Comparison of ENCODE assay signal across 23 cellular contexts in the genomic region with DNA sequence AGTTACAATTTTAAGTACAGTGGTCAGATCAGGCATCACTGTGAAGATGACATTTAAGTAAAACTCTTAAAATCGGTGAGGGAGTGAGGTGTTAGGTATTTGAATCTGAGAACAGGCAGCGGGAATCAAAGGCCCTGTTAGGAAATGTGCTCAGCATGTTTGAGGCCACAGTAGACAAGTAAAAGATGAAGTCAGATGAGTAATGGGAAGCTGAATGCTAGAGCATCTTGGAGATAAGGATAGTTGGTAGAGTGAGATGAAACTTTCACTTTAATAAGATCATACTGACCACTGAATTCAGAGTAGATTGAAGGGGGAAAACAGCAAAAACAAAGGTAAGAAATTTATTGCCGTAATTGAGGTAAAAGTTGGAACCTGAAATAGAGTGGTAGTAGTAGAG.
"Had no signal": no experiment of that assay in that cellular context is flagged by ENCODE, and none has a peak within 500 bp of the region (broad histone marks: within the 10 kb centered on the region; RNA-seq: fewer than 3 reads in every experiment).

No MANE protein-coding gene starts in this region.

- H3K9me3 Mint-ChIP-seq: effector memory CD8-positive, alpha-beta T cell had no signal

- H3K4me3 ChIP-seq: body of pancreas, hepatocyte, prostate gland, skin epidermis, transverse colon, vagina had no signal

- H3K27me3 ChIP-seq: body of pancreas, hepatocyte, transverse colon, vagina had no signal

- H2AFZ ChIP-seq: hepatocyte had no signal

- H3K27ac ChIP-seq: body of pancreas, epithelial cell of prostate, hepatocyte, prostate gland, skin epidermis, transverse colon, vagina had no signal

- H3K79me2 ChIP-seq: hepatocyte had no signal

- H3K27ac Mint-ChIP-seq: activated CD8-positive, alpha-beta T cell treated with anti-CD3 and anti-CD28 coated beads for 36 hours; effector memory CD8-positive, alpha-beta T cell; nephron; WTC11 had no signal

- H3K4me3 Mint-ChIP-seq: activated CD8-positive, alpha-beta T cell treated with anti-CD3 and anti-CD28 coated beads for 36 hours; effector memory CD8-positive, alpha-beta T cell; WTC11 had no signal

- H3K4me2 ChIP-seq: hepatocyte had no signal

- H3K4me1 ChIP-seq: body of pancreas, prostate gland, transverse colon, vagina had no signal

- H3K36me3 ChIP-seq: prostate gland, transverse colon, vagina had no signal

- DNase-seq: activated CD4-positive, alpha-beta T cell treated with anti-CD3 and anti-CD28 coated beads for 4 hours; activated CD8-positive, alpha-beta T cell treated with anti-CD3 and anti-CD28 coated beads for 36 hours; activated effector memory CD4-positive, alpha-beta T cell treated with anti-CD3 and anti-CD28 coated beads, Interleukin-2, amount 50 U/mL, for 16 hours; activated T-cell treated with anti-CD3 and anti-CD28 coated beads, Interleukin-2, amount 50 U/mL, for 48 hours; amniotic stem cell; body of pancreas; dermis blood vessel endothelial cell; effector memory CD8-positive, alpha-beta T cell; left ventricle myocardium superior; mesendoderm; nucleus accumbens; right cardiac atrium; stimulated activated CD4-positive, alpha-beta T cell treated with anti-CD3 and anti-CD28 coated beads, Interleukin-4, amount 100 ng/mL, for 24 hours; stimulated activated naive CD4-positive, alpha-beta T cell treated with Interleukin-2 at 50 U/mL for 16 hours; transverse colon had no signal

- H3K9me3 ChIP-seq: body of pancreas, prostate gland, transverse colon, vagina had no signal

- H3K27me3 Mint-ChIP-seq: activated CD8-positive, alpha-beta T cell treated with anti-CD3 and anti-CD28 coated beads for 36 hours had no signal

- H3K4me1 Mint-ChIP-seq: nephron, WTC11 had no signal

- ATAC-seq: activated CD8-positive, alpha-beta T cell treated with anti-CD3 and anti-CD28 coated beads for 36 hours; activated naive CD4-positive, alpha-beta T cell treated with anti-CD3 and anti-CD28 coated beads, Interleukin-2, amount 50 U/mL, for 72 hours; body of pancreas; effector memory CD8-positive, alpha-beta T cell; left ventricle myocardium superior; right cardiac atrium; WTC11 had no signal
